24 cellular contexts compared by ENCODE assay signal in genomic region chr10:49519717-49520116, GRCh38. TPM values are rescaled to one million over a fixed set of nuclear protein-coding genes. Genes with fewer than 3 reads are reported as not detected.
DNase-seq lines count a peak whose midpoint lies in the region; ATAC-seq and TF ChIP-seq lines count a peak whose summit lies in the region.
"Had no signal": no experiment of that assay in that cellular context is flagged by ENCODE, and none has a peak within 500 bp of the region (broad histone marks: within the 10 kb centered on the region; RNA-seq: fewer than 3 reads in every experiment).

No MANE protein-coding gene starts in this region.

- H3K4me3 ChIP-seq in heart left ventricle (no peak overlapping the region), left ventricle myocardium inferior (no peak overlapping the region)
- H3K4me3 ChIP-seq: adrenal gland, body of pancreas, gastroesophageal sphincter, left lung, PC-9, prostate gland had no signal

- WGBS in heart left ventricle, 4 donors, result 52 to 78% (median 56%) methylated on average over 1 to 2 of the region's 2 CpGs

- CTCF ChIA-PET in activated CD4-positive, alpha-beta T cell treated with anti-CD3 and anti-CD28 coated beads for 36 hours (lab: Charles Lee), result interaction anchor here (0.8 to 2.0 kb wide), 10 partner anchors 7 to 863 kb away, joined by 3 to 18 read pairs (median 6); partner anchors contain the start of gene ERCC6

- intact Hi-C loops in heart left ventricle (cut with DNase I), result loop anchor here (2.0 to 10.0 kb wide), 10 partner anchors 112 to 1155 kb away; no protein-coding TSS in a partner anchor
- intact Hi-C loops in left ventricle myocardium inferior (cut with micrococcal nuclease), result loop anchor here (10.0 kb wide), 1 partner anchor 115 kb away; no protein-coding TSS in a partner anchor
- intact Hi-C loops in activated CD4-positive, alpha-beta T cell treated with anti-CD3 and anti-CD28 coated beads for 36 hours (cut with DNase I, micrococcal nuclease), result loop anchor here in 1 of 2 experiments (1.0 to 2.0 kb wide), 2 partner anchors 112 to 861 kb away; no protein-coding TSS in a partner anchor

- POLR2A ChIA-PET in activated CD4-positive, alpha-beta T cell treated with anti-CD3 and anti-CD28 coated beads for 36 hours (lab: Charles Lee), result no interaction called here

- H3K27me3 Mint-ChIP-seq in activated CD4-positive, alpha-beta T cell treated with anti-CD3 and anti-CD28 coated beads for 36 hours, result no peaks in the 10 kb centered on the region
- H3K27me3 Mint-ChIP-seq: activated CD4-positive, alpha-beta memory T cell treated with anti-CD3 and anti-CD28 coated beads, Interleukin-2, amount 10 ng/mL, durations not matched to agents 7 days and 5 days had no signal

- peak overlapping the region; percentile 40 for H3K27ac Mint-ChIP-seq in stimulated activated effector memory CD8-positive, alpha-beta T cell treated with anti-CD3 and anti-CD28 coated beads, Interleukin-12 subunit alpha, Interleukin-12 subunit beta, amount 100 ng/mL, for 72 hours
- H3K27ac Mint-ChIP-seq in activated CD4-positive, alpha-beta T cell treated with anti-CD3 and anti-CD28 coated beads for 36 hours, result no peak overlapping the region
- H3K27ac Mint-ChIP-seq: activated CD4-positive, alpha-beta memory T cell treated with anti-CD3 and anti-CD28 coated beads, Interleukin-2, amount 10 ng/mL, durations not matched to agents 7 days and 5 days; activated T-helper 1 cell treated with anti-CD3 and anti-CD28 coated beads, Interleukin-12 subunit alpha, Interleukin-12 subunit beta, Interleukin-2, Interleukin-4 antibody, amounts not matched to agents 30 ng/mL and 10 ng/mL and 1 ng/mL, durations not matched to agents 14 hours and 24 hours and 36 hours; CD8-positive, alpha-beta T cell had no signal

- H3K9me3 Mint-ChIP-seq in stimulated activated effector memory CD8-positive, alpha-beta T cell treated with anti-CD3 and anti-CD28 coated beads, Interleukin-12 subunit alpha, Interleukin-12 subunit beta, amount 100 ng/mL, for 72 hours, result no peaks in the 10 kb centered on the region
- no peaks in the 10 kb centered on the region for H3K9me3 Mint-ChIP-seq in activated CD4-positive, alpha-beta T cell treated with anti-CD3 and anti-CD28 coated beads for 36 hours (ENCODE audit: low read depth)
- H3K9me3 Mint-ChIP-seq: activated CD4-positive, alpha-beta memory T cell treated with anti-CD3 and anti-CD28 coated beads, Interleukin-2, amount 10 ng/mL, durations not matched to agents 7 days and 5 days; activated T-helper 1 cell treated with anti-CD3 and anti-CD28 coated beads, Interleukin-12 subunit alpha, Interleukin-12 subunit beta, Interleukin-2, Interleukin-4 antibody, amounts not matched to agents 30 ng/mL and 10 ng/mL and 1 ng/mL, durations not matched to agents 14 hours and 24 hours and 36 hours; CD8-positive, alpha-beta T cell; H9 had no signal

- H3K9me3 ChIP-seq in heart left ventricle, result no peaks in the 10 kb centered on the region
- H3K9me3 ChIP-seq in left ventricle myocardium inferior (replicated peaks), result no peaks in the 10 kb centered on the region
- H3K9me3 ChIP-seq: adrenal gland, body of pancreas, gastroesophageal sphincter, left lung, neutrophil, prostate gland had no signal

- H3K4me1 Mint-ChIP-seq in stimulated activated effector memory CD8-positive, alpha-beta T cell treated with anti-CD3 and anti-CD28 coated beads, Interleukin-12 subunit alpha, Interleukin-12 subunit beta, amount 100 ng/mL, for 72 hours, result peaks cover 21% of the 10 kb centered on the region
- no peaks in the 10 kb centered on the region for H3K4me1 Mint-ChIP-seq in activated CD4-positive, alpha-beta T cell treated with anti-CD3 and anti-CD28 coated beads for 36 hours

- DNase-seq in heart left ventricle (no peak), left ventricle myocardium inferior (no peak), NCI-H345 treated with DMSO at 0.1 percent for 48 hours (lab: John Stamatoyannopoulos, UW; ENCODE audit: unreplicated experiment) (peak; percentile 6), iPS-NIHi11 (ENCODE audit: low spot score) (peak; percentile 43), HUDEP-2 (lab: John Stamatoyannopoulos, UW; ENCODE audit: unreplicated experiment in 76 of 76) (no peak)
- DNase-seq in stimulated activated effector memory CD8-positive, alpha-beta T cell treated with anti-CD3 and anti-CD28 coated beads, Interleukin-12 subunit alpha, Interleukin-12 subunit beta, amount 100 ng/mL, for 72 hours (ENCODE audit: low spot score in 2 of 2), result no peak
- no peak for DNase-seq in activated CD4-positive, alpha-beta T cell treated with anti-CD3 and anti-CD28 coated beads for 36 hours
- DNase-seq: activated CD4-positive, alpha-beta T cell treated with anti-CD3 and anti-CD28 coated beads for 1 hour; activated CD8-positive, alpha-beta memory T cell treated with anti-CD3 and anti-CD28 coated beads, Interleukin-2, amount 50 U/mL, for 48 hours; activated naive CD4-positive, alpha-beta T cell treated with Interleukin-2 at 50 U/mL for 16 hours; left lung; NK-92 treated with Interleukin-12 subunit alpha and Interleukin-12 subunit beta, amount 100 ng/mL, for 24 hours; SHP77 had no signal

- H3K27ac ChIP-seq in heart left ventricle (no peak overlapping the region), left ventricle myocardium inferior (replicated peaks) (no peak overlapping the region)
- H3K27ac ChIP-seq: adrenal gland, body of pancreas, gastroesophageal sphincter, left lung, neutrophil, PC-9, prostate gland had no signal

- H3K36me3 ChIP-seq in heart left ventricle (peaks cover 0 to 76% (median 51%) of the 10 kb centered on the region in 9 donors), left ventricle myocardium inferior (peaks cover 59% of the 10 kb centered on the region)

- H3K27me3 ChIP-seq in heart left ventricle, result no peaks in the 10 kb centered on the region
- H3K27me3 ChIP-seq in left ventricle myocardium inferior (ENCODE audit: low read depth), result no peaks in the 10 kb centered on the region
- H3K27me3 ChIP-seq: adrenal gland, body of pancreas, gastroesophageal sphincter, left lung, neutrophil had no signal

- TF ChIP-seq CTCF in heart left ventricle (IDR thresholded peaks at IDR 0.05), result no peak
- TF ChIP-seq CTCF in left ventricle myocardium inferior (IDR thresholded peaks at IDR 0.05; ENCODE audit: borderline replicate concordance), result no peak

- H3K36me3 Mint-ChIP-seq in stimulated activated effector memory CD8-positive, alpha-beta T cell treated with anti-CD3 and anti-CD28 coated beads, Interleukin-12 subunit alpha, Interleukin-12 subunit beta, amount 100 ng/mL, for 72 hours, result peaks cover 61% of the 10 kb centered on the region
- peaks cover 29% of the 10 kb centered on the region for H3K36me3 Mint-ChIP-seq in activated CD4-positive, alpha-beta T cell treated with anti-CD3 and anti-CD28 coated beads for 36 hours (ENCODE audit: low read depth)

- ATAC-seq in heart left ventricle (peak in 3 of 4 donors; percentile 32 to 48 (median 41)), GM19328 (IDR thresholded peaks at IDR 0.05; ENCODE audit: unreplicated experiment) (no peak)
- ATAC-seq in stimulated activated effector memory CD8-positive, alpha-beta T cell treated with anti-CD3 and anti-CD28 coated beads, Interleukin-12 subunit alpha, Interleukin-12 subunit beta, amount 100 ng/mL, for 72 hours, result no peak
- no peak for ATAC-seq in activated CD4-positive, alpha-beta T cell treated with anti-CD3 and anti-CD28 coated beads for 36 hours
- ATAC-seq: gastroesophageal sphincter had no signal

- no peak for TF ChIP-seq POLR2A in heart left ventricle (IDR thresholded peaks at IDR 0.05)

- H3K4me1 ChIP-seq in heart left ventricle (peaks cover 0 to 36% (median 7%) of the 10 kb centered on the region in 12 donors), left ventricle myocardium inferior (peaks cover 51% of the 10 kb centered on the region)
- H3K4me1 ChIP-seq: adrenal gland, gastroesophageal sphincter, prostate gland had no signal

- H3K4me3 Mint-ChIP-seq in stimulated activated effector memory CD8-positive, alpha-beta T cell treated with anti-CD3 and anti-CD28 coated beads, Interleukin-12 subunit alpha, Interleukin-12 subunit beta, amount 100 ng/mL, for 72 hours, result no peak overlapping the region
- no peak overlapping the region for H3K4me3 Mint-ChIP-seq in activated CD4-positive, alpha-beta T cell treated with anti-CD3 and anti-CD28 coated beads for 36 hours
- H3K4me3 Mint-ChIP-seq: activated CD4-positive, alpha-beta memory T cell treated with anti-CD3 and anti-CD28 coated beads, Interleukin-2, amount 10 ng/mL, durations not matched to agents 7 days and 5 days; activated T-helper 1 cell treated with anti-CD3 and anti-CD28 coated beads, Interleukin-12 subunit alpha, Interleukin-12 subunit beta, Interleukin-2, Interleukin-4 antibody, amounts not matched to agents 30 ng/mL and 10 ng/mL and 1 ng/mL, durations not matched to agents 14 hours and 24 hours and 36 hours; CD8-positive, alpha-beta T cell; H9 had no signal

RNA-seq across cellular contexts. Expression of gene ERCC6, which starts 19.2 kb away (rescaled TPM):
- 10 to 100 TPM; 12.8 to 31.5 (median 23.0) TPM for total RNA-seq in heart left ventricle
- polyA plus RNA-seq in heart left ventricle, result 1 to 10 TPM; 4.4 to 4.7 TPM
- total RNA-seq in left ventricle myocardium inferior, result 19.9 TPM
- 10 to 100 TPM; 15.0 to 15.8 TPM for total RNA-seq in activated CD4-positive, alpha-beta T cell treated with anti-CD3 and anti-CD28 coated beads for 36 hours

Comparison
In these comparisons a context has a peak if more than half of its experiments do, and no peak if none do; other contexts are left out.
1. ATAC-seq: peak in heart left ventricle (3 of 4); none in stimulated activated effector memory CD8-positive, alpha-beta T cell treated with anti-CD3 and anti-CD28 coated beads, Interleukin-12 subunit alpha, Interleukin-12 subunit beta, amount 100 ng/mL, for 72 hours (single experiment), GM19328 (single experiment) and activated CD4-positive, alpha-beta T cell treated with anti-CD3 and anti-CD28 coated beads for 36 hours (single experiment).
2. DNase-seq: peak in NCI-H345 treated with DMSO at 0.1 percent for 48 hours (single experiment) and iPS-NIHi11 (single experiment); none in heart left ventricle (0 of 5), left ventricle myocardium inferior (single experiment), stimulated activated effector memory CD8-positive, alpha-beta T cell treated with anti-CD3 and anti-CD28 coated beads, Interleukin-12 subunit alpha, Interleukin-12 subunit beta, amount 100 ng/mL, for 72 hours (0 of 2), HUDEP-2 (0 of 76) and activated CD4-positive, alpha-beta T cell treated with anti-CD3 and anti-CD28 coated beads for 36 hours (single experiment).